10 cellular contexts compared by ENCODE assay signal in genomic region chr10:72223743-72224101, GRCh38. TPM values are rescaled to one million over a fixed set of nuclear protein-coding genes. Genes with fewer than 3 reads are reported as not detected.
A peak's percentile ranks its signal among the peaks of the same experiment; 100 is the strongest.
DNase-seq lines count a peak whose midpoint lies in the region; ATAC-seq and TF ChIP-seq lines count a peak whose summit lies in the region.
"Had no signal": no experiment of that assay in that cellular context is flagged by ENCODE, and none has a peak within 500 bp of the region (broad histone marks: within the 10 kb centered on the region; RNA-seq: fewer than 3 reads in every experiment).

No MANE protein-coding gene starts in this region.

- intact Hi-C loops in mammary epithelial cell (cut with micrococcal nuclease), result loop anchor here (1.0 to 5.0 kb wide), 3 partner anchors 105 to 266 kb away; no protein-coding TSS in a partner anchor

- DNase-seq in stimulated activated CD4-positive, alpha-beta T cell treated with anti-CD3 and anti-CD28 coated beads, Interleukin-1b, Interleukin-23, amount 100 ng/mL, for 48 hours, result peak; percentile 39
- no peak for DNase-seq in stimulated activated CD4-positive, alpha-beta T cell treated with anti-CD3 and anti-CD28 coated beads, Interleukin-4, amount 100 ng/mL, for 1 hour
- DNase-seq in mammary epithelial cell (no peak), NK-92 (lab: John Stamatoyannopoulos, UW; ENCODE audit: unreplicated experiment) (no peak), DMS53 (lab: John Stamatoyannopoulos, UW) (no peak)
- no peak for DNase-seq in naive thymus-derived CD8-positive, alpha-beta T cell
- DNase-seq: DMS 273 treated with DMSO at 0.1 percent for 48 hours, hippocampal formation had no signal

- TF ChIP-seq CTCF in mammary epithelial cell (conservative IDR thresholded peaks at IDR 0.05 in 1 of 2, IDR thresholded peaks at IDR 0.05 in 1 of 2; ENCODE audit: extremely low read depth in 1 of 2, insufficient read depth in 1 of 2, low read depth in 1 of 2, low read length in 2 of 2), result no peak

- no peak overlapping the region for H3K27ac ChIP-seq in mammary epithelial cell (ENCODE audit: insufficient read depth, low read depth, low read length)

- CTCF ChIA-PET in mammary epithelial cell (lab: Charles Lee; ENCODE audit: low non-redundant PET), result no interaction called here

- H3K4me3 ChIP-seq in mammary epithelial cell (replicated peaks in 1 of 3; ENCODE audit: insufficient read depth in 1 of 3, low read depth in 2 of 3, low read length in 3 of 3), result no peak overlapping the region

- WGBS in mammary epithelial cell (ENCODE audit: low coverage, missing lambda C conversion rate), result 92% methylated on average over 1 of the region's 1 CpG

- H3K9me3 Mint-ChIP-seq in naive thymus-derived CD8-positive, alpha-beta T cell, result no peaks in the 10 kb centered on the region

- no peaks in the 10 kb centered on the region for H3K9me3 ChIP-seq in mammary epithelial cell (replicated peaks; ENCODE audit: insufficient read depth, low read length)

- H3K27me3 ChIP-seq in mammary epithelial cell (ENCODE audit: insufficient read depth, low read length), result no peaks in the 10 kb centered on the region

- POLR2A ChIA-PET in naive thymus-derived CD8-positive, alpha-beta T cell (lab: Charles Lee), result interaction anchor here (0.7 to 1.6 kb wide), 8 partner anchors 12 to 142 kb away, joined by 3 to 10 read pairs (median 4); no protein-coding TSS in a partner anchor

- H4K20me1 ChIP-seq in mammary epithelial cell (ENCODE audit: insufficient read depth, low read length), result no peaks in the 10 kb centered on the region

- H3K27me3 Mint-ChIP-seq in naive thymus-derived CD8-positive, alpha-beta T cell, result no peaks in the 10 kb centered on the region

- H3K4me1 ChIP-seq in mammary epithelial cell (ENCODE audit: insufficient read depth, low read length), result peaks cover 5% of the 10 kb centered on the region

- no peak overlapping the region for H3K4me2 ChIP-seq in mammary epithelial cell (ENCODE audit: insufficient read depth, low read depth, low read length)

- H3K36me3 ChIP-seq in mammary epithelial cell (ENCODE audit: insufficient read depth, low read length), result peaks cover 13% of the 10 kb centered on the region

- H3K27ac Mint-ChIP-seq in naive thymus-derived CD8-positive, alpha-beta T cell, result peak overlapping the region; percentile 48 to 91 (median 81)

- peak overlapping the region; percentile 8 for H3K9ac ChIP-seq in mammary epithelial cell (ENCODE audit: insufficient read depth, low read length)

- no peak for ATAC-seq in naive thymus-derived CD8-positive, alpha-beta T cell
- ATAC-seq in GM21390 (IDR thresholded peaks at IDR 0.05; ENCODE audit: unreplicated experiment), result no peak
- no peak for ATAC-seq in HG02970 (IDR thresholded peaks at IDR 0.05; ENCODE audit: low FRiP score, unreplicated experiment)

- dilution Hi-C loops in mammary epithelial cell (cut with HindIII; ENCODE audit: low sequenced_read_pairs), result no loop called here

- peaks cover 54% of the 10 kb centered on the region for H3K79me2 ChIP-seq in mammary epithelial cell (ENCODE audit: insufficient read depth, low read length)

- BruUV-seq in mammary epithelial cell (replicated peaks; lab: Mats Ljungman, UMichigan), result no TSS peak

- no peak overlapping the region for H2AFZ ChIP-seq in mammary epithelial cell (ENCODE audit: low read depth, low read length)

- H3K4me3 Mint-ChIP-seq in naive thymus-derived CD8-positive, alpha-beta T cell, result peak overlapping the region in 8 of 10 donors; percentile 24 to 69 (median 55)

- H3K4me1 Mint-ChIP-seq in naive thymus-derived CD8-positive, alpha-beta T cell, result peaks cover 20 to 66% (median 60%) of the 10 kb centered on the region in 4 donors

- peaks cover 0 to 64% (median 12%) of the 10 kb centered on the region in 3 donors for H3K36me3 Mint-ChIP-seq in naive thymus-derived CD8-positive, alpha-beta T cell

- in situ Hi-C loops in mammary epithelial cell (cut with MboI; ENCODE audit: low sequenced_read_pairs in 2 of 2), result loop anchor here in 1 of 2 donors (25.0 kb wide), 1 partner anchor 311 kb away; no protein-coding TSS in a partner anchor

RNA-seq across cellular contexts. Expression of gene ASCC1, which starts 7.6 kb away (rescaled TPM):
- total RNA-seq in mammary epithelial cell, result 10 to 100 TPM; 40.2 to 54.5 TPM
- 36.9 TPM for polyA plus RNA-seq in mammary epithelial cell
- polyA minus RNA-seq in mammary epithelial cell, result 24.3 TPM
- 10 to 100 TPM; 23.8 to 24.7 TPM for total RNA-seq in naive thymus-derived CD8-positive, alpha-beta T cell
- polyA plus RNA-seq in naive thymus-derived CD8-positive, alpha-beta T cell, result 10 to 100 TPM; 21.2 to 44.4 (median 31.4) TPM

RNA-seq across cellular contexts. Expression of gene ANAPC16, which starts 7.9 kb away (rescaled TPM):
- total RNA-seq in mammary epithelial cell, result 10 to 100 TPM; 66.4 to 87.2 TPM
- polyA plus RNA-seq in mammary epithelial cell, result 53.8 TPM
- polyA minus RNA-seq in mammary epithelial cell, result 4.8 TPM
- total RNA-seq in naive thymus-derived CD8-positive, alpha-beta T cell, result 100 to 1,000 TPM; 121 to 128 TPM
- 100 to 1,000 TPM; 419 to 453 (median 444) TPM for polyA plus RNA-seq in naive thymus-derived CD8-positive, alpha-beta T cell

RNA-seq across cellular contexts. Expression of gene DDIT4, which starts 50.0 kb away (rescaled TPM):
- total RNA-seq in mammary epithelial cell, result 1,000 to 10,000 TPM in 1 of 2 donors, 100 to 1,000 TPM in 1; 772 to 1,235 TPM
- 542 TPM for polyA plus RNA-seq in mammary epithelial cell
- polyA minus RNA-seq in mammary epithelial cell, result 521 TPM
- total RNA-seq in naive thymus-derived CD8-positive, alpha-beta T cell, result 10 to 100 TPM; 23.8 to 29.6 TPM
- 100 to 1,000 TPM in 2 of 3 donors, 10 to 100 TPM in 1; 68.0 to 190 (median 189) TPM for polyA plus RNA-seq in naive thymus-derived CD8-positive, alpha-beta T cell

Comparison
In these comparisons a context has a peak if more than half of its experiments do, and no peak if none do; other contexts are left out.
1. RNA of gene DDIT4, which starts 50.0 kb away (total RNA-seq): 772 to 1,235 TPM in mammary epithelial cell; 23.8 to 29.6 TPM in naive thymus-derived CD8-positive, alpha-beta T cell; every median in the first group is over 10 times any median in the second.